Comparison of ENCODE assay signal across 1 cellular context in genomic region chr3:11835028-11835639, GRCh38.
TF ChIP-seq lines count a peak whose summit lies in the region.

No MANE protein-coding gene starts in this region.

TF ChIP-seq in GM12878, 131 proteins besides CTCF, POLR2A, EP300 and RAD21 (continued from another document):
- no peak for TF ChIP-seq ZNF384 (IDR thresholded peaks at IDR 0.05; ENCODE audit: borderline replicate concordance, low read depth, low read length)
- TF ChIP-seq, protein P1, sequence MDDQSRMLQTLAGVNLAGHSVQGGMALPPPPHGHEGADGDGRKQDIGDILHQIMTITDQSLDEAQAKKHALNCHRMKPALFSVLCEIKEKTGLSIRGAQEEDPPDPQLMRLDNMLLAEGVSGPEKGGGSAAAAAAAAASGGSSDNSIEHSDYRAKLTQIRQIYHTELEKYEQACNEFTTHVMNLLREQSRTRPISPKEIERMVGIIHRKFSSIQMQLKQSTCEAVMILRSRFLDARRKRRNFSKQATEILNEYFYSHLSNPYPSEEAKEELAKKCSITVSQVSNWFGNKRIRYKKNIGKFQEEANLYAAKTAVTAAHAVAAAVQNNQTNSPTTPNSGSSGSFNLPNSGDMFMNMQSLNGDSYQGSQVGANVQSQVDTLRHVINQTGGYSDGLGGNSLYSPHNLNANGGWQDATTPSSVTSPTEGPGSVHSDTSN (IDR thresholded peaks at IDR 0.05; ENCODE audit: insufficient replicate concordance, low read depth, low read length): no peak
- TF ChIP-seq HSF1 (IDR thresholded peaks at IDR 0.05; ENCODE audit: low read depth, low read length): no peak
- TF ChIP-seq SP1 (IDR thresholded peaks at IDR 0.05; ENCODE audit: low read depth, low read length): no peak
- no peak for TF ChIP-seq SMAD1 (IDR thresholded peaks at IDR 0.05; ENCODE audit: low read depth, partially characterized antibody)
- no peak for TF ChIP-seq RAD51 (IDR thresholded peaks at IDR 0.05)
- TF ChIP-seq, protein P2, sequence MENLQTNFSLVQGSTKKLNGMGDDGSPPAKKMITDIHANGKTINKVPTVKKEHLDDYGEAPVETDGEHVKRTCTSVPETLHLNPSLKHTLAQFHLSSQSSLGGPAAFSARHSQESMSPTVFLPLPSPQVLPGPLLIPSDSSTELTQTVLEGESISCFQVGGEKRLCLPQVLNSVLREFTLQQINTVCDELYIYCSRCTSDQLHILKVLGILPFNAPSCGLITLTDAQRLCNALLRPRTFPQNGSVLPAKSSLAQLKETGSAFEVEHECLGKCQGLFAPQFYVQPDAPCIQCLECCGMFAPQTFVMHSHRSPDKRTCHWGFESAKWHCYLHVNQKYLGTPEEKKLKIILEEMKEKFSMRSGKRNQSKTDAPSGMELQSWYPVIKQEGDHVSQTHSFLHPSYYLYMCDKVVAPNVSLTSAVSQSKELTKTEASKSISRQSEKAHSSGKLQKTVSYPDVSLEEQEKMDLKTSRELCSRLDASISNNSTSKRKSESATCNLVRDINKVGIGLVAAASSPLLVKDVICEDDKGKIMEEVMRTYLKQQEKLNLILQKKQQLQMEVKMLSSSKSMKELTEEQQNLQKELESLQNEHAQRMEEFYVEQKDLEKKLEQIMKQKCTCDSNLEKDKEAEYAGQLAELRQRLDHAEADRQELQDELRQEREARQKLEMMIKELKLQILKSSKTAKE (IDR thresholded peaks at IDR 0.05; ENCODE audit: low read depth, poor library complexity, severe bottlenecking): no peak
- TF ChIP-seq TCF7 (IDR thresholded peaks at IDR 0.05; ENCODE audit: borderline replicate concordance): no peak
